1 cellular context compared by ENCODE assay signal in genomic region chr7:95608344-95609173, GRCh38.
A peak's percentile ranks its signal among the peaks of the same experiment; 100 is the strongest.
TF ChIP-seq lines count a peak whose summit lies in the region.

No MANE protein-coding gene starts in this region.

TF ChIP-seq in K562, 482 proteins besides CTCF, POLR2A, EP300 and RAD21 (continued from another document and continues in another):
- TF ChIP-seq FOXA3 (CRISPR knock-in tag; conservative IDR thresholded peaks at IDR 0.05 in 1 of 2, IDR thresholded peaks at IDR 0.05 in 1 of 2) (peak; percentile 50 to 98; a peak in 3 of 4 replicates), BRD9 (IDR thresholded peaks at IDR 0.05; ENCODE audit: low read depth, partially characterized antibody) (no peak), LCOR (CRISPR knock-in tag; IDR thresholded peaks at IDR 0.05) (no peak), ZNF134 (CRISPR knock-in tag; conservative IDR thresholded peaks at IDR 0.05) (peak; percentile 38; the same call in 1 of the 2 replicates), EGR1 (conservative IDR thresholded peaks at IDR 0.05) (peak; percentile 67), CC2D1A (IDR thresholded peaks at IDR 0.05) (no peak), MYNN (IDR thresholded peaks at IDR 0.05) (peak; percentile 53; the same call in 1 of the 2 replicates), MYNN (CRISPR knock-in tag; IDR thresholded peaks at IDR 0.05) (no peak), CUX1 (CRISPR knock-in tag; IDR thresholded peaks at IDR 0.05) (no peak), ZNF217 (CRISPR knock-in tag; IDR thresholded peaks at IDR 0.05) (no peak), SAP30 (IDR thresholded peaks at IDR 0.05; ENCODE audit: borderline replicate concordance, insufficient read depth, low read depth, low read length, poor library complexity, severe bottlenecking) (no peak), KAT8 (IDR thresholded peaks at IDR 0.05; ENCODE audit: low read depth) (no peak), EP400 (IDR thresholded peaks at IDR 0.05) (no peak), GABPA (tag; conservative IDR thresholded peaks at IDR 0.05; ENCODE audit: low read depth) (no peak; the same call in 1 of the 2 replicates), SMC3 (conservative IDR thresholded peaks at IDR 0.05; ENCODE audit: insufficient read depth, low read depth, low read length) (no peak), TCF3 (CRISPR knock-in tag; IDR thresholded peaks at IDR 0.05) (no peak), TFAP4 (CRISPR knock-in tag; IDR thresholded peaks at IDR 0.05; ENCODE audit: borderline replicate concordance) (peak; percentile 15; the same call in 1 of the 2 replicates), DEAF1 (CRISPR knock-in tag; IDR thresholded peaks at IDR 0.05) (no peak), ZNF41 (CRISPR knock-in tag; conservative IDR thresholded peaks at IDR 0.05) (no peak), TRIM28 (IDR thresholded peaks at IDR 0.05) (no peak), ADNP (tag; IDR thresholded peaks at IDR 0.05) (no peak), TAF7 (tag; IDR thresholded peaks at IDR 0.05) (no peak), SMARCB1 (IDR thresholded peaks at IDR 0.05; ENCODE audit: insufficient read length, low read depth) (no peak), RBM39 (optimal IDR thresholded peaks at IDR 0.05; ENCODE audit: low read depth, low read length) (no peak), BCOR (IDR thresholded peaks at IDR 0.05) (no peak), MYC (IDR thresholded peaks at IDR 0.05; ENCODE audit: low read depth, low read length) (no peak), MYC (CRISPR knock-in tag; IDR thresholded peaks at IDR 0.05; ENCODE audit: borderline replicate concordance, low read depth) (no peak), STAT5B (CRISPR knock-in tag; IDR thresholded peaks at IDR 0.05) (no peak), ZNF766 (CRISPR knock-in tag; conservative IDR thresholded peaks at IDR 0.05) (peak; percentile 27), SMAD4 (CRISPR knock-in tag; conservative IDR thresholded peaks at IDR 0.05) (peak; percentile 99), COPS2 (conservative IDR thresholded peaks at IDR 0.05) (no peak), POU5F1 (IDR thresholded peaks at IDR 0.05; ENCODE audit: borderline replicate concordance, low read depth, low read length, partially characterized antibody) (no peak), BACH1 (tag; IDR thresholded peaks at IDR 0.05) (peak; percentile 62; the same call in 1 of the 2 replicates), CBFA2T2 (conservative IDR thresholded peaks at IDR 0.05) (no peak; the same call in 1 of the 2 replicates), MEIS2 (IDR thresholded peaks at IDR 0.05; ENCODE audit: partially characterized antibody) (peak; percentile 37), ZNF174 (CRISPR knock-in tag; IDR thresholded peaks at IDR 0.05) (no peak), ZNF592 (IDR thresholded peaks at IDR 0.05) (no peak), ZNF583 (CRISPR knock-in tag; IDR thresholded peaks at IDR 0.05) (no peak)
- TF ChIP-seq, protein P1, sequence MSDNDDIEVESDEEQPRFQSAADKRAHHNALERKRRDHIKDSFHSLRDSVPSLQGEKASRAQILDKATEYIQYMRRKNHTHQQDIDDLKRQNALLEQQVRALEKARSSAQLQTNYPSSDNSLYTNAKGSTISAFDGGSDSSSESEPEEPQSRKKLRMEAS (CRISPR knock-in tag; IDR thresholded peaks at IDR 0.05), result no peak
- TF ChIP-seq, protein P2, sequence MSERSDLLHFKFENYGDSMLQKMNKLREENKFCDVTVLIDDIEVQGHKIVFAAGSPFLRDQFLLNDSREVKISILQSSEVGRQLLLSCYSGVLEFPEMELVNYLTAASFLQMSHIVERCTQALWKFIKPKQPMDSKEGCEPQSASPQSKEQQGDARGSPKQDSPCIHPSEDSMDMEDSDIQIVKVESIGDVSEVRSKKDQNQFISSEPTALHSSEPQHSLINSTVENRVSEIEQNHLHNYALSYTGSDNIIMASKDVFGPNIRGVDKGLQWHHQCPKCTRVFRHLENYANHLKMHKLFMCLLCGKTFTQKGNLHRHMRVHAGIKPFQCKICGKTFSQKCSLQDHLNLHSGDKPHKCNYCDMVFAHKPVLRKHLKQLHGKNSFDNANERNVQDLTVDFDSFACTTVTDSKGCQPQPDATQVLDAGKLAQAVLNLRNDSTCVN (CRISPR knock-in tag; IDR thresholded peaks at IDR 0.05), result no peak
- TF ChIP-seq, protein P3, sequence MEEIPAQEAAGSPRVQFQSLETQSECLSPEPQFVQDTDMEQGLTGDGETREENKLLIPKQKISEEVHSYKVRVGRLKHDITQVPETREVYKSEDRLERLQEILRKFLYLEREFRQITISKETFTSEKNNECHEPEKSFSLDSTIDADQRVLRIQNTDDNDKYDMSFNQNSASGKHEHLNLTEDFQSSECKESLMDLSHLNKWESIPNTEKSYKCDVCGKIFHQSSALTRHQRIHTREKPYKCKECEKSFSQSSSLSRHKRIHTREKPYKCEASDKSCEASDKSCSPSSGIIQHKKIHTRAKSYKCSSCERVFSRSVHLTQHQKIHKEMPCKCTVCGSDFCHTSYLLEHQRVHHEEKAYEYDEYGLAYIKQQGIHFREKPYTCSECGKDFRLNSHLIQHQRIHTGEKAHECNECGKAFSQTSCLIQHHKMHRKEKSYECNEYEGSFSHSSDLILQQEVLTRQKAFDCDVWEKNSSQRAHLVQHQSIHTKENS (CRISPR knock-in tag; IDR thresholded peaks at IDR 0.05), result no peak
- TF ChIP-seq, protein P4, sequence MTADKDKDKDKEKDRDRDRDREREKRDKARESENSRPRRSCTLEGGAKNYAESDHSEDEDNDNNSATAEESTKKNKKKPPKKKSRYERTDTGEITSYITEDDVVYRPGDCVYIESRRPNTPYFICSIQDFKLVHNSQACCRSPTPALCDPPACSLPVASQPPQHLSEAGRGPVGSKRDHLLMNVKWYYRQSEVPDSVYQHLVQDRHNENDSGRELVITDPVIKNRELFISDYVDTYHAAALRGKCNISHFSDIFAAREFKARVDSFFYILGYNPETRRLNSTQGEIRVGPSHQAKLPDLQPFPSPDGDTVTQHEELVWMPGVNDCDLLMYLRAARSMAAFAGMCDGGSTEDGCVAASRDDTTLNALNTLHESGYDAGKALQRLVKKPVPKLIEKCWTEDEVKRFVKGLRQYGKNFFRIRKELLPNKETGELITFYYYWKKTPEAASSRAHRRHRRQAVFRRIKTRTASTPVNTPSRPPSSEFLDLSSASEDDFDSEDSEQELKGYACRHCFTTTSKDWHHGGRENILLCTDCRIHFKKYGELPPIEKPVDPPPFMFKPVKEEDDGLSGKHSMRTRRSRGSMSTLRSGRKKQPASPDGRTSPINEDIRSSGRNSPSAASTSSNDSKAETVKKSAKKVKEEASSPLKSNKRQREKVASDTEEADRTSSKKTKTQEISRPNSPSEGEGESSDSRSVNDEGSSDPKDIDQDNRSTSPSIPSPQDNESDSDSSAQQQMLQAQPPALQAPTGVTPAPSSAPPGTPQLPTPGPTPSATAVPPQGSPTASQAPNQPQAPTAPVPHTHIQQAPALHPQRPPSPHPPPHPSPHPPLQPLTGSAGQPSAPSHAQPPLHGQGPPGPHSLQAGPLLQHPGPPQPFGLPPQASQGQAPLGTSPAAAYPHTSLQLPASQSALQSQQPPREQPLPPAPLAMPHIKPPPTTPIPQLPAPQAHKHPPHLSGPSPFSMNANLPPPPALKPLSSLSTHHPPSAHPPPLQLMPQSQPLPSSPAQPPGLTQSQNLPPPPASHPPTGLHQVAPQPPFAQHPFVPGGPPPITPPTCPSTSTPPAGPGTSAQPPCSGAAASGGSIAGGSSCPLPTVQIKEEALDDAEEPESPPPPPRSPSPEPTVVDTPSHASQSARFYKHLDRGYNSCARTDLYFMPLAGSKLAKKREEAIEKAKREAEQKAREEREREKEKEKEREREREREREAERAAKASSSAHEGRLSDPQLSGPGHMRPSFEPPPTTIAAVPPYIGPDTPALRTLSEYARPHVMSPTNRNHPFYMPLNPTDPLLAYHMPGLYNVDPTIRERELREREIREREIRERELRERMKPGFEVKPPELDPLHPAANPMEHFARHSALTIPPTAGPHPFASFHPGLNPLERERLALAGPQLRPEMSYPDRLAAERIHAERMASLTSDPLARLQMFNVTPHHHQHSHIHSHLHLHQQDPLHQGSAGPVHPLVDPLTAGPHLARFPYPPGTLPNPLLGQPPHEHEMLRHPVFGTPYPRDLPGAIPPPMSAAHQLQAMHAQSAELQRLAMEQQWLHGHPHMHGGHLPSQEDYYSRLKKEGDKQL (CRISPR knock-in tag; IDR thresholded peaks at IDR 0.05; ENCODE audit: borderline replicate concordance), result no peak
- TF ChIP-seq, protein P5, sequence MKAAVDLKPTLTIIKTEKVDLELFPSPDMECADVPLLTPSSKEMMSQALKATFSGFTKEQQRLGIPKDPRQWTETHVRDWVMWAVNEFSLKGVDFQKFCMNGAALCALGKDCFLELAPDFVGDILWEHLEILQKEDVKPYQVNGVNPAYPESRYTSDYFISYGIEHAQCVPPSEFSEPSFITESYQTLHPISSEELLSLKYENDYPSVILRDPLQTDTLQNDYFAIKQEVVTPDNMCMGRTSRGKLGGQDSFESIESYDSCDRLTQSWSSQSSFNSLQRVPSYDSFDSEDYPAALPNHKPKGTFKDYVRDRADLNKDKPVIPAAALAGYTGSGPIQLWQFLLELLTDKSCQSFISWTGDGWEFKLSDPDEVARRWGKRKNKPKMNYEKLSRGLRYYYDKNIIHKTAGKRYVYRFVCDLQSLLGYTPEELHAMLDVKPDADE (conservative IDR thresholded peaks at IDR 0.05; ENCODE audit: control insufficient read depth, low read depth, low read length), result no peak
